ENCODE assay signal across 27 cellular contexts in the genomic region with DNA sequence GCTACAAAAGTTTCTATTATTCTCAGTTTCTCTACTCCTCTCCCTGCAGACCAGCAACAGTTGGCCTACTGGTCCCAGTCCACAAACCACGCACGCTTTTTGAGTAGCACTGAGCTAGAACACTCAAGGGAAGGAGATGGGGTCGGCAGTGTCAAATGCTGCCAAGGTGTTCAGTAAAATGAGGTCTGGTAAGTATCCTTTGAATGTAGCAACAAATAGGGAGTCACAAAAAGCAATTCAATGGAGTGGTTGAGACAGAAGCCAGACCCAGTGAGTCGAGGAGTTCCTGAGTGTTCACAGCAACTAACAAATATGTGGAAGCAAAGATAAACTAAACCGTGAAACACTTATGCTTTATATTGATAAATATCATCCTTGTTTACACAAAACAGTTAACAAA.
"Had no signal": no experiment of that assay in that cellular context is flagged by ENCODE, and none has a peak within 500 bp of the region (broad histone marks: within the 10 kb centered on the region; RNA-seq: fewer than 3 reads in every experiment).

No MANE protein-coding gene starts in this region.

- H3K27me3 ChIP-seq: sigmoid colon, thyroid gland, vagina had no signal

- H3K4me3 Mint-ChIP-seq: effector memory CD8-positive, alpha-beta T cell; memory B cell; naive thymus-derived CD8-positive, alpha-beta T cell; nephron progenitor cell; stimulated activated effector memory CD8-positive, alpha-beta T cell treated with anti-CD3 and anti-CD28 coated beads, Interleukin-12 subunit alpha, Interleukin-12 subunit beta, amount 100 ng/mL, for 72 hours had no signal

- H3K9me3 ChIP-seq: esophagus squamous epithelium, psoas muscle, sigmoid colon, stomach, thyroid gland, vagina had no signal

- H3K36me3 Mint-ChIP-seq: memory B cell; naive thymus-derived CD8-positive, alpha-beta T cell; stimulated activated effector memory CD8-positive, alpha-beta T cell treated with anti-CD3 and anti-CD28 coated beads, Interleukin-12 subunit alpha, Interleukin-12 subunit beta, amount 100 ng/mL, for 72 hours had no signal

- H3K9me3 Mint-ChIP-seq: effector memory CD8-positive, alpha-beta T cell; memory B cell; naive thymus-derived CD8-positive, alpha-beta T cell; stimulated activated effector memory CD8-positive, alpha-beta T cell treated with anti-CD3 and anti-CD28 coated beads, Interleukin-12 subunit alpha, Interleukin-12 subunit beta, amount 100 ng/mL, for 72 hours had no signal

- DNase-seq: cortex of kidney; effector memory CD8-positive, alpha-beta T cell; erythroblast; esophagus squamous epithelium; head of caudate nucleus; midbrain; naive thymus-derived CD8-positive, alpha-beta T cell; nephron progenitor cell; nucleus accumbens; posterior cingulate gyrus; psoas muscle; right cardiac atrium; sigmoid colon; stimulated activated CD4-positive, alpha-beta T cell treated with anti-CD3 and anti-CD28 coated beads, Interleukin-2, amount 100 ng/mL, for 24 hours; stimulated activated CD4-positive, alpha-beta T cell treated with anti-CD3 and anti-CD28 coated beads, Interleukin-4, amount 100 ng/mL, for 24 hours; stimulated activated naive CD4-positive, alpha-beta T cell treated with Interleukin-2 at 50 U/mL for 16 hours; stomach; thyroid gland; trophoblast cell had no signal

- H3K4me1 ChIP-seq: psoas muscle, sigmoid colon, vagina had no signal

- FAIRE-seq: endometrium, frontal cortex, keratinocyte had no signal

- H3K4me3 ChIP-seq: esophagus squamous epithelium, lung, psoas muscle, sigmoid colon, stomach, thyroid gland, vagina had no signal

- ATAC-seq: effector memory CD8-positive, alpha-beta T cell; left lobe of liver; naive thymus-derived CD8-positive, alpha-beta T cell; psoas muscle; right cardiac atrium; stimulated activated effector memory CD8-positive, alpha-beta T cell treated with anti-CD3 and anti-CD28 coated beads, Interleukin-12 subunit alpha, Interleukin-12 subunit beta, amount 100 ng/mL, for 72 hours had no signal

- H3K27ac ChIP-seq: esophagus squamous epithelium, psoas muscle, sigmoid colon, stomach, thyroid gland, vagina had no signal

- H3K36me3 ChIP-seq: esophagus squamous epithelium, sigmoid colon, stomach, thyroid gland, vagina had no signal

- H3K27ac Mint-ChIP-seq: memory B cell; naive thymus-derived CD8-positive, alpha-beta T cell; nephron progenitor cell; stimulated activated effector memory CD8-positive, alpha-beta T cell treated with anti-CD3 and anti-CD28 coated beads, Interleukin-12 subunit alpha, Interleukin-12 subunit beta, amount 100 ng/mL, for 72 hours had no signal
